Comparison of ENCODE assay signal across 8 cellular contexts in genomic region chr11:123063396-123064267, GRCh38. TPM values are rescaled to one million over a fixed set of nuclear protein-coding genes. Genes with fewer than 3 reads are reported as not detected.
DNase-seq lines count a peak whose midpoint lies in the region; ATAC-seq, FAIRE-seq and TF ChIP-seq lines count a peak whose summit lies in the region.

No MANE protein-coding gene starts in this region.

- H3K27me3 Mint-ChIP-seq in HFFc6 (ENCODE audit: insufficient read depth): peaks cover 33% of the 10 kb centered on the region
- peaks cover 18% of the 10 kb centered on the region for H3K27me3 Mint-ChIP-seq in brain

- no peaks in the 10 kb centered on the region for H3K27me3 ChIP-seq in keratinocyte (ENCODE audit: control insufficient read depth, extremely low read depth, insufficient read depth, low read length)

- peak overlapping the region; percentile 96 for H3K4me2 ChIP-seq in keratinocyte (ENCODE audit: control insufficient read depth, extremely low read depth, insufficient read depth, low read depth, low read length)

- H3K9me3 Mint-ChIP-seq in HFFc6 (peaks cover 11% of the 10 kb centered on the region), brain (peaks cover 0 to 4% (median 0%) of the 10 kb centered on the region in 5 experiments)
- no peaks in the 10 kb centered on the region for H3K9me3 Mint-ChIP-seq in stimulated activated effector memory CD8-positive, alpha-beta T cell treated with anti-CD3 and anti-CD28 coated beads, Interleukin-12 subunit alpha, Interleukin-12 subunit beta, amount 100 ng/mL, for 72 hours

- H3K27ac ChIP-seq in keratinocyte (ENCODE audit: control insufficient read depth, insufficient read depth, low read length): peak overlapping the region; percentile 99

- H4K20me1 ChIP-seq in keratinocyte (ENCODE audit: control insufficient read depth, extremely low read depth, insufficient read depth, low read length): peaks cover 29% of the 10 kb centered on the region

- H3K9me3 ChIP-seq in keratinocyte (ENCODE audit: control insufficient read depth, low read depth, low read length): no peaks in the 10 kb centered on the region

- peaks cover 52% of the 10 kb centered on the region for H3K79me2 ChIP-seq in keratinocyte (ENCODE audit: control insufficient read depth, insufficient read depth, low read length)

- H2AFZ ChIP-seq in keratinocyte (ENCODE audit: control insufficient read depth, low read length): peak overlapping the region; percentile 95

- H3K4me1 ChIP-seq in keratinocyte (ENCODE audit: control insufficient read depth, extremely low read depth, insufficient read depth, low read length): peaks cover 25% of the 10 kb centered on the region

- peak overlapping the region; percentile 86 to 100 (median 99) for H3K4me3 ChIP-seq in keratinocyte (ENCODE audit: control insufficient read depth in 2 of 3, extremely low read depth in 1 of 3, insufficient read depth in 2 of 3, low read depth in 1 of 3, low read length in 3 of 3)

- no peak for ATAC-seq in stimulated activated effector memory CD8-positive, alpha-beta T cell treated with anti-CD3 and anti-CD28 coated beads, Interleukin-12 subunit alpha, Interleukin-12 subunit beta, amount 100 ng/mL, for 72 hours
- ATAC-seq in GM19455 (IDR thresholded peaks at IDR 0.05; ENCODE audit: unreplicated experiment): no peak
- ATAC-seq in GM21447 (IDR thresholded peaks at IDR 0.05; ENCODE audit: unreplicated experiment): no peak

- no peak for TF ChIP-seq CTCF in HFFc6 (IDR thresholded peaks at IDR 0.05)
- TF ChIP-seq CTCF in brain (conservative IDR thresholded peaks at IDR 0.05): no peak
- no peak for TF ChIP-seq CTCF in keratinocyte (optimal IDR thresholded peaks at IDR 0.05 in 1 of 3, IDR thresholded peaks at IDR 0.05 in 1 of 3, conservative IDR thresholded peaks at IDR 0.05 in 1 of 3; ENCODE audit: extremely low read depth in 1 of 3, insufficient read depth in 2 of 3, low read length in 3 of 3)

- DNase-seq in CD1c-positive myeloid dendritic cell (ENCODE audit: extremely low spot score) (peak; percentile 60), HFFc6 (peak; percentile 34), SHP77 (lab: John Stamatoyannopoulos, UW) (peak; percentile 12 to 32), keratinocyte (ENCODE audit: low read depth, low spot score) (no peak)
- no peak for DNase-seq in stimulated activated effector memory CD8-positive, alpha-beta T cell treated with anti-CD3 and anti-CD28 coated beads, Interleukin-12 subunit alpha, Interleukin-12 subunit beta, amount 100 ng/mL, for 72 hours (ENCODE audit: low spot score in 2 of 2)

- H3K36me3 Mint-ChIP-seq in HFFc6 (ENCODE audit: low read depth) (peaks cover 36% of the 10 kb centered on the region), brain (peaks cover 46% of the 10 kb centered on the region)
- peaks cover 59% of the 10 kb centered on the region for H3K36me3 Mint-ChIP-seq in stimulated activated effector memory CD8-positive, alpha-beta T cell treated with anti-CD3 and anti-CD28 coated beads, Interleukin-12 subunit alpha, Interleukin-12 subunit beta, amount 100 ng/mL, for 72 hours

- dilution Hi-C loops in keratinocyte (cut with MboI; ENCODE audit: extremely low pct_ligation_motif_present, low sequenced_read_pairs): no loop called here

- FAIRE-seq in keratinocyte (lab: Jason Lieb, UNC): no peak

- H3K4me1 Mint-ChIP-seq in HFFc6 (ENCODE audit: low read depth) (peaks cover 51% of the 10 kb centered on the region), brain (peaks cover 64% of the 10 kb centered on the region)
- peaks cover 48% of the 10 kb centered on the region for H3K4me1 Mint-ChIP-seq in stimulated activated effector memory CD8-positive, alpha-beta T cell treated with anti-CD3 and anti-CD28 coated beads, Interleukin-12 subunit alpha, Interleukin-12 subunit beta, amount 100 ng/mL, for 72 hours

- H3K27ac Mint-ChIP-seq in HFFc6: peak overlapping the region; percentile 98
- H3K27ac Mint-ChIP-seq in brain: peak overlapping the region; percentile 99 to 100 (median 100)
- peak overlapping the region; percentile 100 for H3K27ac Mint-ChIP-seq in stimulated activated effector memory CD8-positive, alpha-beta T cell treated with anti-CD3 and anti-CD28 coated beads, Interleukin-12 subunit alpha, Interleukin-12 subunit beta, amount 100 ng/mL, for 72 hours

- peak overlapping the region; percentile 100 for H3K9ac ChIP-seq in keratinocyte (ENCODE audit: control insufficient read depth, extremely low read depth, insufficient read depth, low read length)

- H3K4me3 Mint-ChIP-seq in HFFc6 (peak overlapping the region; percentile 100), brain (peak overlapping the region; percentile 90 to 100 (median 92))
- H3K4me3 Mint-ChIP-seq in stimulated activated effector memory CD8-positive, alpha-beta T cell treated with anti-CD3 and anti-CD28 coated beads, Interleukin-12 subunit alpha, Interleukin-12 subunit beta, amount 100 ng/mL, for 72 hours: peak overlapping the region; percentile 98

- peaks cover 13 to 30% of the 10 kb centered on the region in 2 experiments for H3K36me3 ChIP-seq in keratinocyte (ENCODE audit: control insufficient read depth in 2 of 2, extremely low read depth in 1 of 2, insufficient read depth in 2 of 2, low read length in 2 of 2)

- no peaks in the 10 kb centered on the region for H3K9me1 ChIP-seq in keratinocyte (ENCODE audit: control insufficient read depth, extremely low read depth, insufficient read depth, low read length)

RNA-seq across cellular contexts. Expression of gene HSPA8, which starts 1.7 kb away (rescaled TPM):
- total RNA-seq in HFFc6 (2021; fragmentation: NEBNext Ultra II Directional; extraction: Animal tissue kit (Norgen Biotek cat#: 25700)): 1,000 to 10,000 TPM; 1,520 to 2,256 (median 2,072) TPM
- polyA plus RNA-seq in brain (ENCODE audit: insufficient read depth, low read depth, low replicate concordance) (1,570 TPM), keratinocyte (2,567 to 3,596 TPM (median 3,207 TPM) in 3 replicates)
- polyA plus RNA-seq in keratinocyte (2011; ENCODE audit: low read depth): 7,600 TPM
- 1,397 and 2,546 TPM in 2 replicates for polyA plus RNA-seq in keratinocyte (2011; cell fraction: cytosol; rRNA removed)
- 2,037 and 2,525 TPM in 2 replicates for polyA plus RNA-seq in keratinocyte (2011; cell fraction: nucleus; rRNA removed)
- polyA plus RNA-seq in keratinocyte (2012; ENCODE audit: low replicate concordance): 1,916 and 2,237 TPM in 2 replicates
- polyA minus RNA-seq in keratinocyte: 3,035 to 4,185 TPM (median 3,746 TPM) in 3 replicates
- 1,174 TPM for polyA minus RNA-seq in keratinocyte (2011; cell fraction: cytosol; rRNA and poly(A)+ RNA removed)
- 1,345 and 2,183 TPM in 2 replicates for polyA minus RNA-seq in keratinocyte (2011; cell fraction: nucleus; rRNA and poly(A)+ RNA removed)

Comparison
In these comparisons a context has a peak if more than half of its experiments do, and no peak if none do; other contexts are left out.
1. DNase-seq: peak in CD1c-positive myeloid dendritic cell (single experiment), HFFc6 (single experiment) and SHP77 (2 of 2); none in keratinocyte (single experiment) and stimulated activated effector memory CD8-positive, alpha-beta T cell treated with anti-CD3 and anti-CD28 coated beads, Interleukin-12 subunit alpha, Interleukin-12 subunit beta, amount 100 ng/mL, for 72 hours (0 of 2).
2. Peak in every context shown above with its lines, with median percentiles within 50 percentile points of each other: H3K27ac Mint-ChIP-seq and H3K4me3 Mint-ChIP-seq.